In the genomic region with DNA sequence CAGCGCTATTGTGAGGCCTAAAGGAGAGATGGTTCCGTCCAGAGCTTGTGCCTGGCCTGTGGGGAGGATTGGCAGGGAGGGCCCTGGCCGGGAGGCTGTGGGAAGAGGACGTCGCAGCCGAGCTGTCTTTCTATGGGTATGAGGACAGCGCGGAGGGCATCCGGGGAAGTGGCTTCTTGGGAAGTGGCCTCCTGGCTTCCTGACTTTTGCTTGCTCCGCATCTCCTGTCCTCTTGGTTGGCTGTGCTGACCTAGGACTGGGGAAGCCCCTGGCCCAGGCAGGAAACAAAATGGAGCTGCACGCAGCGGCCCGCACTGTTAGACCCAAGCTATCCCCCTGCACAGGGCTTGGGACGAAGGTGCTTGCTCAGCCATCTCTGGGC, we compare ENCODE assay signal across 35 cellular contexts. TPM values are rescaled to one million over a fixed set of nuclear protein-coding genes. Genes with fewer than 3 reads are reported as not detected.
"Had no signal": no experiment of that assay in that cellular context is flagged by ENCODE, and none has a peak within 500 bp of the region (broad histone marks: within the 10 kb centered on the region; RNA-seq: fewer than 3 reads in every experiment).

No MANE protein-coding gene starts in this region.

- H2AFZ ChIP-seq: PC-9 had no signal

- H3K27ac ChIP-seq: adrenal gland, body of pancreas, breast epithelium, PC-9, RWPE1, SJSA1, VCaP had no signal

- H3K36me3 ChIP-seq: adrenal gland, breast epithelium, SJSA1 had no signal

- H3K4me1 Mint-ChIP-seq: activated B cell treated with CpG ODN at 0.5 μM for 24 hours had no signal

- DNase-seq: activated B cell treated with CpG ODN at 0.5 μM for 24 hours; activated CD4-positive, alpha-beta memory T cell treated with anti-CD3 and anti-CD28 coated beads for 36 hours; activated CD4-positive, alpha-beta T cell treated with anti-CD3 and anti-CD28 coated beads for 4 hours; activated CD4-positive, alpha-beta T cell treated with anti-CD3 and anti-CD28 coated beads, Interleukin-2, amount 50 U/mL, for 1 hour; activated CD4-positive, CD25-positive, alpha-beta regulatory T cell treated with anti-CD3 and anti-CD28 coated beads, Interleukin-2, amount 50 U/mL, for 72 hours; activated CD8-positive, alpha-beta memory T cell treated with anti-CD3 and anti-CD28 coated beads, Interleukin-2, amount 50 U/mL, for 4 hours; activated gamma-delta T cell treated with Interleukin-2 at 50 U/mL for 16 hours; activated naive CD4-positive, alpha-beta T cell treated with anti-CD3 and anti-CD28 coated beads for 36 hours; activated T-cell treated with anti-CD3 and anti-CD28 coated beads for 4 hours; activated T-cell treated with anti-CD3 and anti-CD28 coated beads, Interleukin-2, amount 50 U/mL, for 4 hours; body of pancreas; IMR-90; NCI-H1092 treated with DMSO at 0.1 percent for 48 hours; NCI-H1417; NCI-H146; NCI-H187; NCI-H2029 treated with DMSO at 0.1 percent for 48 hours; NCI-H2171 treated with DMSO at 0.1 percent for 48 hours; NCI-H2227 treated with DMSO at 0.1 percent for 48 hours; NCI-H446; NCI-H510A treated with DMSO at 0.1 percent for 48 hours; NCI-H69; PC-9; SHP77; SK-N-SH had no signal

- H3K27me3 ChIP-seq: adrenal gland, body of pancreas, breast epithelium, SJSA1 had no signal

- H3K27ac Mint-ChIP-seq: activated B cell treated with CpG ODN at 0.5 μM for 24 hours; activated CD4-positive, alpha-beta memory T cell treated with anti-CD3 and anti-CD28 coated beads for 36 hours; activated naive CD4-positive, alpha-beta T cell treated with anti-CD3 and anti-CD28 coated beads for 36 hours; activated naive CD4-positive, alpha-beta T cell treated with anti-CD3 and anti-CD28 coated beads, Interleukin-2, amount 50 U/mL, for 72 hours; activated T-helper 1 cell treated with anti-CD3 and anti-CD28 coated beads, Interleukin-12 subunit alpha, Interleukin-12 subunit beta, Interleukin-2, Interleukin-4 antibody, amounts not matched to agents 30 ng/mL and 10 ng/mL and 1 ng/mL, durations not matched to agents 14 hours and 24 hours and 36 hours; T-helper 1 cell treated with Interleukin-12 subunit alpha and Interleukin-12 subunit beta and Interleukin-4 antibody, amounts not matched to agents 30 μg/mL and 1 μg/mL, for 36 hours had no signal

- H3K4me1 ChIP-seq: adrenal gland, body of pancreas, breast epithelium, SJSA1 had no signal

- ATAC-seq: activated naive CD4-positive, alpha-beta T cell treated with anti-CD3 and anti-CD28 coated beads, Interleukin-2, amount 50 U/mL, for 72 hours; activated T-cell treated with anti-CD3 and anti-CD28 coated beads, Interleukin-2, amount 50 U/mL, for 4 hours; body of pancreas; K562 had no signal

- H3K27me3 Mint-ChIP-seq: activated B cell treated with CpG ODN at 0.5 μM for 24 hours had no signal

- H3K4me3 ChIP-seq: adrenal gland, body of pancreas, breast epithelium, K562, PC-9, SJSA1 had no signal

- H3K36me3 Mint-ChIP-seq: activated CD4-positive, alpha-beta memory T cell treated with anti-CD3 and anti-CD28 coated beads for 36 hours had no signal

- H3K4me2 ChIP-seq: PC-9, SK-N-SH had no signal

- H3K9me3 ChIP-seq: adrenal gland, body of pancreas, SJSA1, SK-N-SH had no signal

- H3K9me3 Mint-ChIP-seq: activated T-cell treated with anti-CD3 and anti-CD28 coated beads, Interleukin-2, amount 50 U/mL, for 4 hours had no signal

- H3K9ac ChIP-seq: SK-N-SH had no signal

- H3K4me3 Mint-ChIP-seq: activated B cell treated with CpG ODN at 0.5 μM for 24 hours; activated CD4-positive, alpha-beta memory T cell treated with anti-CD3 and anti-CD28 coated beads for 36 hours; activated naive CD4-positive, alpha-beta T cell treated with anti-CD3 and anti-CD28 coated beads for 36 hours; activated T-cell treated with anti-CD3 and anti-CD28 coated beads, Interleukin-2, amount 50 U/mL, for 4 hours; activated T-helper 1 cell treated with anti-CD3 and anti-CD28 coated beads, Interleukin-12 subunit alpha, Interleukin-12 subunit beta, Interleukin-2, Interleukin-4 antibody, amounts not matched to agents 30 ng/mL and 10 ng/mL and 1 ng/mL, durations not matched to agents 14 hours and 24 hours and 36 hours; T-helper 1 cell treated with Interleukin-12 subunit alpha and Interleukin-12 subunit beta and Interleukin-4 antibody, amounts not matched to agents 30 μg/mL and 1 μg/mL, for 36 hours had no signal

RNA-seq across cellular contexts. Expression of a gene that starts 22.2 kb away (rescaled TPM):
- total RNA-seq: activated B cell treated with CpG ODN at 0.5 μM for 24 hours; activated CD4-positive, alpha-beta memory T cell treated with anti-CD3 and anti-CD28 coated beads for 36 hours; activated naive CD4-positive, alpha-beta T cell treated with anti-CD3 and anti-CD28 coated beads for 36 hours; activated naive CD4-positive, alpha-beta T cell treated with anti-CD3 and anti-CD28 coated beads, Interleukin-2, amount 50 U/mL, for 72 hours; activated T-helper 1 cell treated with anti-CD3 and anti-CD28 coated beads, Interleukin-12 subunit alpha, Interleukin-12 subunit beta, Interleukin-2, Interleukin-4 antibody, amounts not matched to agents 30 ng/mL and 10 ng/mL and 1 ng/mL, durations not matched to agents 14 hours and 24 hours and 36 hours; astrocyte; PC-9 had no signal
- polyA plus RNA-seq: SK-N-SH had no signal
